In the genomic region with DNA sequence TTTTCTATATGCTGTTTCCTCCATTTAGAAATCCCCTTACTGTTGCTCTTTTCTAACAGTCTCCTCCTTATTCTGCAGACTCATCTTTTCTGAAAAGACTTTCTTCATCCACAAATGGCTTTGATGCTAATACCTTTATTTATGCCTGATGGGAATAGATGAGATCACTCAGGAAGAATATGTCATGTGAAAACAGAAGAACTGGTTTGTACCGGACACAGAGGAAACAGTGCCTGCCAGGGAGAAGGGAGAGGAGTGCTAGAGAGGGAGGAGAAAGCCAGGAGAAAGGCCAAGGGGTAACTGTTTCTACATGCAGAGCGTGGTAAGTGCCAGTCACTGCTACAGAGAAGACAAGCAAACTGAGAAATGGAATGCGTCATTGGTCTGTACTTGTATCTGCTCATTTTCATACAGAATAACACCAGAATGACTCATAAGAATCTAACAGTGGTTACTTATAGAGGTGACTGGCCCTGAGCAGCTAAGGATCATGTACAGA, we compare ENCODE assay signal across 8 cellular contexts. TPM values are rescaled to one million over a fixed set of nuclear protein-coding genes. Genes with fewer than 3 reads are reported as not detected.
DNase-seq lines count a peak whose midpoint lies in the region; ATAC-seq and TF ChIP-seq lines count a peak whose summit lies in the region.

No MANE protein-coding gene starts in this region.

- H3K9ac ChIP-seq in skeletal muscle satellite cell (ENCODE audit: low read depth, low read length): peak overlapping the region; percentile 69

- ATAC-seq in GM19351 (IDR thresholded peaks at IDR 0.05; ENCODE audit: unreplicated experiment) (peak; percentile 100), HG03280 (IDR thresholded peaks at IDR 0.05; ENCODE audit: unreplicated experiment) (peak; percentile 100), Right ventricle myocardium superior (ENCODE audit: poor library complexity) (peak; percentile 85)

- H3K4me3 Mint-ChIP-seq in Calu3 (ENCODE audit: low read depth, unreplicated experiment): peak overlapping the region; percentile 43

- peaks cover 17% of the 10 kb centered on the region for H3K4me1 Mint-ChIP-seq in Calu3 (ENCODE audit: low read depth, unreplicated experiment)

- no peaks in the 10 kb centered on the region for H3K27me3 ChIP-seq in skeletal muscle satellite cell (ENCODE audit: control insufficient read depth, insufficient read depth, low read length)

- H3K9me3 ChIP-seq in skeletal muscle satellite cell (replicated peaks; ENCODE audit: low read length): no peaks in the 10 kb centered on the region

- H3K36me3 Mint-ChIP-seq in Calu3 (ENCODE audit: insufficient read depth, unreplicated experiment): no peaks in the 10 kb centered on the region

- DNase-seq in Calu3 (peak; percentile 71), T1000 (lab: John Stamatoyannopoulos, UW) (peak; percentile 73), Right ventricle myocardium superior (no peak), NCI-H82 treated with DMSO at 0.1 percent for 48 hours (lab: John Stamatoyannopoulos, UW; ENCODE audit: unreplicated experiment) (no peak)
- DNase-seq in activated effector memory CD4-positive, alpha-beta T cell treated with Interleukin-2 at 50 U/mL for 16 hours: no peak

- no peak for TF ChIP-seq CTCF in Calu3 (IDR thresholded peaks at IDR 0.05; ENCODE audit: unreplicated experiment)

- H3K36me3 ChIP-seq in skeletal muscle satellite cell (ENCODE audit: insufficient read depth, low read length): no peaks in the 10 kb centered on the region

- H3K4me3 ChIP-seq in skeletal muscle satellite cell (ENCODE audit: low read length): no peak overlapping the region

- intact Hi-C loops in Calu3 (cut with micrococcal nuclease; ENCODE audit: unreplicated experiment): no loop called here
- intact Hi-C loops in Right ventricle myocardium superior (cut with DNase I): no loop called here

- peaks cover 6% of the 10 kb centered on the region for H3K9me3 Mint-ChIP-seq in Calu3 (ENCODE audit: low read depth, unreplicated experiment)

- H3K27me3 Mint-ChIP-seq in Calu3 (ENCODE audit: unreplicated experiment): no peaks in the 10 kb centered on the region

- CTCF ChIA-PET in Calu3 (lab: Charles Lee): interaction anchor here (0.8 to 1.0 kb wide), 2 partner anchors 11 to 536 kb away, joined by 3 to 5 read pairs; no protein-coding TSS in a partner anchor

- no TSS peak for BruUV-seq in Calu3 (replicated peaks; lab: Mats Ljungman, UMichigan)

- H3K4me2 ChIP-seq in skeletal muscle satellite cell (ENCODE audit: low read length): peak overlapping the region; percentile 48

- H3K27ac Mint-ChIP-seq in Calu3 (ENCODE audit: unreplicated experiment): peak overlapping the region; percentile 88

- peaks cover 27% of the 10 kb centered on the region for H3K4me1 ChIP-seq in skeletal muscle satellite cell (ENCODE audit: control insufficient read depth, insufficient read depth, low read length)

RNA-seq across cellular contexts. Expression of a gene that starts 45.9 kb away (rescaled TPM):
- 81.0 and 89.0 TPM in 2 replicates for total RNA-seq in Calu3 (2022)
- 70.5 TPM for total RNA-seq in Right ventricle myocardium superior
- total RNA-seq in skeletal muscle satellite cell (2012; rRNA removed): 61.4 and 69.5 TPM in 2 replicates

Comparison
In these comparisons a context has a peak if more than half of its experiments do, and no peak if none do; other contexts are left out.
1. DNase-seq: peak in Calu3 (single experiment) and T1000 (single experiment); none in Right ventricle myocardium superior (single experiment), NCI-H82 treated with DMSO at 0.1 percent for 48 hours (single experiment) and activated effector memory CD4-positive, alpha-beta T cell treated with Interleukin-2 at 50 U/mL for 16 hours (single experiment).
2. Peak in every context shown above with its lines, with median percentiles within 50 percentile points of each other: ATAC-seq.